In genomic region chr1:161616417-161616816, GRCh38 we compare ENCODE assay signal across 7 cellular contexts. TPM values are rescaled to one million over a fixed set of nuclear protein-coding genes. Genes with fewer than 3 reads are reported as not detected.
"Had no signal": no experiment of that assay in that cellular context is flagged by ENCODE, and none has a peak within 500 bp of the region (broad histone marks: within the 10 kb centered on the region; RNA-seq: fewer than 3 reads in every experiment).

No MANE protein-coding gene starts in this region.

RNA-seq across cellular contexts. Expression of gene FCGR3B, which starts 14.6 kb away (rescaled TPM):
- total RNA-seq: hepatocyte, kidney epithelial cell, lung microvascular endothelial cell, mammary epithelial cell, mesothelial cell of epicardium, myocyte had no signal
- polyA plus RNA-seq: hepatocyte, keratinocyte, mammary epithelial cell had no signal

RNA-seq across cellular contexts. Expression of gene FCGR2B, which starts 46.5 kb away (rescaled TPM):
- total RNA-seq: hepatocyte, kidney epithelial cell, lung microvascular endothelial cell, mammary epithelial cell, mesothelial cell of epicardium, myocyte had no signal
- polyA plus RNA-seq: hepatocyte, keratinocyte, mammary epithelial cell had no signal
